13 cellular contexts compared by ENCODE assay signal in the genomic region with DNA sequence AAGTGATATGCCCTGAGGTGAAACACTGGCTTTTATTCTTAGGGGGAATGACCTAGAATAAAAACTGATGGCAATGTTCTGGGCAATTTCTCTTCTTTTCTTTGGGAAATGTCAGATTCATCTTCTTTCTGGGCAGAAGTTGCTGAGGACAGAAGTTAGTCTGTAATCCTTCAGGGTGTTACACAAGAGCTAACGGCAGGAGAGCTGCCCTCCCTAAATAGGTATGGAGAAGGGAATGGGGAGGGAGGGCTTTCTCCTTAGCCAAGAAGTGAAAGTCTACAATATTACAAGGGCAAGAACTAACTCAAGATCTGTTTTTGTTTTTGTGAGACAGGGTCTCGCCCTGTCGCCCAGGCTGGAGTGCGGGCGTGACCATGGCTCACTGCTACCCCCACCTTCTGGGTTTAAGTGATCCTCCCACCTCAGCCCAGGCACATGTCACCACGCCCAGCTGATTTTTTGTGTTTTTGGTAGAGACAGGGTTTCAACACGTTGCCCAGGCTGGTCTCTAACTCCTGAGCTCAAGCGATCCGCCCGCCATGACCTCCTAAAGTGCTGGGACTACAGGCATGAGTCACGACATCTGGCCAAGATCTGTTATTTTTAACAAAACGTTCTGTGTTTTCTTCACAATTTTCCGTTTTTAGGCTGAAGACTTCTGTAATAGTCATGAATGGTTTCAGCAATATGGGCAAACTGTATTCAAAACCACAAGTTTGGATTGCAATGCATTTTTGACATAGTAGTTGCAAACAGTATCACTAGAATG. TPM values are rescaled to one million over a fixed set of nuclear protein-coding genes. Genes with fewer than 3 reads are reported as not detected.
DNase-seq lines count a peak whose midpoint lies in the region; ATAC-seq, FAIRE-seq and TF ChIP-seq lines count a peak whose summit lies in the region.
"Had no signal": no experiment of that assay in that cellular context is flagged by ENCODE, and none has a peak within 500 bp of the region (broad histone marks: within the 10 kb centered on the region; RNA-seq: fewer than 3 reads in every experiment).

No MANE protein-coding gene starts in this region.

- peaks cover 0 to 2% (median 0%) of the 10 kb centered on the region in 3 donors for H3K36me3 Mint-ChIP-seq in CD8-positive, alpha-beta memory T cell

- no TSS peak for BruUV-seq in HepG2 (replicated peaks; lab: Mats Ljungman, UMichigan)

- no peak overlapping the region for H3K27ac Mint-ChIP-seq in CD8-positive, alpha-beta memory T cell
- H3K27ac Mint-ChIP-seq: activated T-helper 2 cell treated with anti-CD3 and anti-CD28 coated beads, Interferon-gamma antibody, Interleukin-2, Interleukin-4, amounts not matched to agents 10 μg/mL and 5 μg/mL and 100 μg/mL, durations not matched to agents 14 hours and 24 hours and 36 hours had no signal

- no peak for TF ChIP-seq RAD21 in HepG2 (CRISPR knock-in tag; IDR thresholded peaks at IDR 0.05)

- no peaks in the 10 kb centered on the region for H3K4me1 Mint-ChIP-seq in CD8-positive, alpha-beta memory T cell

- FAIRE-seq in D721Med (lab: Jason Lieb, UNC) (no peak), HepG2 (lab: Jason Lieb, UNC) (no peak)

- no peak overlapping the region for H3K4me2 ChIP-seq in HepG2 (ENCODE audit: low read depth, low read length)

- intact Hi-C loops in HepG2 (cut with micrococcal nuclease; ENCODE audit: unreplicated experiment), result no loop called here

- DNase-seq in GM04503 (ENCODE audit: low read depth) (peak; percentile 73), NOMO-1 treated with dmso at 0.1 percent for 144 hours (lab: John Stamatoyannopoulos, UW; ENCODE audit: unreplicated experiment) (peak; percentile 95), fibroblast of peridontal ligament (ENCODE audit: extremely low read depth) (peak; percentile 84), skeletal muscle cell (ENCODE audit: low read depth) (peak; percentile 50), D721Med (ENCODE audit: insufficient read length, low spot score) (no peak), HepG2 (ENCODE audit: low spot score) (no peak), Ammon's horn (ENCODE audit: low spot score) (no peak)
- no peak for DNase-seq in CD8-positive, alpha-beta memory T cell
- DNase-seq: colonic mucosa; NCI-H1105 treated with DMSO at 0.1 percent for 48 hours; stimulated activated CD4-positive, alpha-beta T cell treated with anti-CD3 and anti-CD28 coated beads, Interleukin-1b, Interleukin-23, amount 100 ng/mL, for 48 hours; WERI-Rb-1 had no signal

- TF ChIP-seq CTCF in D721Med (IDR thresholded peaks at IDR 0.05; ENCODE audit: insufficient read depth, missing control alignments), result no peak
- no peak for TF ChIP-seq CTCF in HepG2 (CRISPR knock-in tag; IDR thresholded peaks at IDR 0.05)

- H3K79me2 ChIP-seq in HepG2 (ENCODE audit: insufficient read depth, low read length), result no peaks in the 10 kb centered on the region

- TF ChIP-seq EP300 in HepG2 (IDR thresholded peaks at IDR 0.05; ENCODE audit: low read depth in 2 of 2, low read length in 2 of 2) (no peak), HepG2 (CRISPR knock-in tag; IDR thresholded peaks at IDR 0.05; ENCODE audit: borderline replicate concordance) (no peak)

- peaks cover 0 to 10% of the 10 kb centered on the region in 2 experiments; a peak in 3 of 5 replicates for H3K27me3 ChIP-seq in HepG2 (ENCODE audit: control insufficient read depth in 1 of 2, insufficient read depth in 2 of 2, low read length in 2 of 2)
- no peaks in the 10 kb centered on the region for H3K27me3 ChIP-seq in CD8-positive, alpha-beta memory T cell (ENCODE audit: insufficient read depth, low read length, poor library complexity, severe bottlenecking)
- H3K27me3 ChIP-seq: colonic mucosa had no signal

- no peak for ATAC-seq in HepG2

- no peak overlapping the region for H3K27ac ChIP-seq in HepG2 (ENCODE audit: extremely low read length, insufficient read depth, low read length)
- no peak overlapping the region for H3K27ac ChIP-seq in CD8-positive, alpha-beta memory T cell (ENCODE audit: low read depth, low read length)
- H3K27ac ChIP-seq: colonic mucosa, WERI-Rb-1 had no signal

- POLR2A ChIA-PET in HepG2 (lab: Yijun Ruan, JAX), result no interaction called here
- POLR2A ChIA-PET in CD8-positive, alpha-beta memory T cell (lab: Charles Lee), result no interaction called here

- H3K9ac ChIP-seq in HepG2 (ENCODE audit: insufficient read depth, low read depth, low read length), result no peak overlapping the region

- H3K4me3 Mint-ChIP-seq in CD8-positive, alpha-beta memory T cell, result no peak overlapping the region

- WGBS in HepG2 (ENCODE audit: low lambda C conversion rate), result 46% methylated on average over 13 of the region's 13 CpGs

- CTCF ChIA-PET in HepG2 (lab: Yijun Ruan, JAX; ENCODE audit: low intra/inter-chr PET ratio, low total read pairs), result no interaction called here
- CTCF ChIA-PET in CD8-positive, alpha-beta memory T cell (lab: Charles Lee), result interaction anchor here (0.6 kb wide), 1 partner anchor 1862 kb away, joined by 3 read pairs; no protein-coding TSS in a partner anchor

- no peaks in the 10 kb centered on the region for H3K9me3 Mint-ChIP-seq in CD8-positive, alpha-beta memory T cell
- H3K9me3 Mint-ChIP-seq: activated T-helper 2 cell treated with anti-CD3 and anti-CD28 coated beads, Interferon-gamma antibody, Interleukin-2, Interleukin-4, amounts not matched to agents 10 μg/mL and 5 μg/mL and 100 μg/mL, durations not matched to agents 14 hours and 24 hours and 36 hours had no signal

- H3K4me3 ChIP-seq in skeletal muscle cell (ENCODE audit: low read depth, low read length) (no peak overlapping the region), HepG2 (replicated peaks in 1 of 3; ENCODE audit: insufficient read depth in 1 of 3, low read depth in 2 of 3, low read length in 3 of 3) (no peak overlapping the region)
- H3K4me3 ChIP-seq in CD8-positive, alpha-beta memory T cell (ENCODE audit: low read length), result no peak overlapping the region
- H3K4me3 ChIP-seq: colonic mucosa had no signal

- H4K20me1 ChIP-seq in HepG2 (ENCODE audit: insufficient read depth, low read length), result no peaks in the 10 kb centered on the region

- TF ChIP-seq POLR2A in HepG2 (IDR thresholded peaks at IDR 0.05; ENCODE audit: insufficient read depth in 1 of 2, low read depth in 2 of 2, low read length in 2 of 2), result no peak

- no peaks in the 10 kb centered on the region for H3K9me3 ChIP-seq in HepG2 (ENCODE audit: low read length)
- H3K9me3 ChIP-seq in CD8-positive, alpha-beta memory T cell (ENCODE audit: low read length), result no peaks in the 10 kb centered on the region
- H3K9me3 ChIP-seq: colonic mucosa had no signal

- peaks cover 4 to 9% of the 10 kb centered on the region in 2 donors for H3K27me3 Mint-ChIP-seq in CD8-positive, alpha-beta memory T cell

- H3K4me1 ChIP-seq in HepG2 (ENCODE audit: insufficient read depth, low read length), result no peaks in the 10 kb centered on the region
- H3K4me1 ChIP-seq in CD8-positive, alpha-beta memory T cell (ENCODE audit: insufficient read depth, low read length), result no peaks in the 10 kb centered on the region
- H3K4me1 ChIP-seq: colonic mucosa had no signal

- H2AFZ ChIP-seq in HepG2 (ENCODE audit: low read length), result no peak overlapping the region

- in situ Hi-C loops in HepG2 (cut with HindIII; ENCODE audit: extremely low pct_ligation_motif_present, low pct_unique_long_range_greater_than_20kb), result no loop called here

- H3K36me3 ChIP-seq in HepG2 (replicated peaks in 1 of 2; ENCODE audit: control insufficient read depth in 1 of 2, insufficient read depth in 2 of 2, low read length in 2 of 2), result no peaks in the 10 kb centered on the region
- no peaks in the 10 kb centered on the region for H3K36me3 ChIP-seq in CD8-positive, alpha-beta memory T cell (ENCODE audit: insufficient read depth, low read length)
- H3K36me3 ChIP-seq: colonic mucosa, WERI-Rb-1 had no signal

RNA-seq across cellular contexts. Expression of gene PIWIL4, which starts 7.2 kb away (rescaled TPM):
- total RNA-seq in HepG2 (2016; rRNA removed; fragmentation: Illumina TruSeq; extraction: Trizol), result 0.15 TPM in 1 of 2 replicates, not detected in the other
- total RNA-seq in HepG2 (2016; cell fraction: cytosol; rRNA removed; fragmentation: Illumina TruSeq; extraction: Trizol; ENCODE audit: low read depth), result not detected in 2 replicates
- total RNA-seq in HepG2 (2016; cell fraction: insoluble cytoplasmic fraction; rRNA removed; fragmentation: Illumina TruSeq; extraction: Trizol), result not detected in 2 replicates
- not detected in 2 replicates for total RNA-seq in HepG2 (2016; cell fraction: membrane; rRNA removed; fragmentation: Illumina TruSeq; extraction: Trizol)
- not detected in 2 replicates for total RNA-seq in HepG2 (2016; cell fraction: nucleus; rRNA removed; fragmentation: Illumina TruSeq; extraction: Trizol)
- polyA plus RNA-seq in HepG2 (2011; rRNA removed), result 0.05 and 0.08 TPM in 2 replicates
- polyA plus RNA-seq in HepG2 (2011; cell fraction: cytosol; rRNA removed), result not detected in 2 replicates
- not detected in 2 replicates for polyA plus RNA-seq in HepG2 (2011; cell fraction: nucleus; rRNA removed)
- not detected in 2 replicates for polyA plus RNA-seq in HepG2 (2012)
- polyA plus RNA-seq in HepG2 (2016; cell fraction: cytosol; fragmentation: Illumina TruSeq; extraction: Trizol; ENCODE audit: low read depth), result not detected in 2 replicates
- not detected in 2 replicates for polyA plus RNA-seq in HepG2 (2016; cell fraction: insoluble cytoplasmic fraction; fragmentation: Illumina TruSeq; extraction: Trizol; ENCODE audit: low read depth)
- polyA plus RNA-seq in HepG2 (2016; cell fraction: membrane; fragmentation: Illumina TruSeq; extraction: Trizol; ENCODE audit: low read depth), result not detected in 2 replicates
- not detected in 2 replicates for polyA plus RNA-seq in HepG2 (2016; cell fraction: nucleus; fragmentation: Illumina TruSeq; extraction: Trizol; ENCODE audit: insufficient read depth, low read depth)
- polyA minus RNA-seq in HepG2 (2011; rRNA and poly(A)+ RNA removed; ENCODE audit: low replicate concordance), result not detected in 2 replicates
- not detected in 2 replicates for polyA minus RNA-seq in HepG2 (2011; cell fraction: cytosol; rRNA and poly(A)+ RNA removed)
- not detected in 2 replicates for polyA minus RNA-seq in HepG2 (2011; cell fraction: nucleus; rRNA and poly(A)+ RNA removed)
- under 1 TPM; 0.58 to 0.61 TPM for total RNA-seq in CD8-positive, alpha-beta memory T cell
- polyA plus RNA-seq in CD8-positive, alpha-beta memory T cell, result 0.36 TPM

RNA-seq across cellular contexts. Expression of gene FUT4, which starts 30.7 kb away (rescaled TPM):
- total RNA-seq in HepG2 (2016; rRNA removed; fragmentation: Illumina TruSeq; extraction: Trizol), result 0.35 and 0.60 TPM in 2 replicates
- total RNA-seq in HepG2 (2016; cell fraction: cytosol; rRNA removed; fragmentation: Illumina TruSeq; extraction: Trizol; ENCODE audit: low read depth), result 0.09 TPM in 1 of 2 replicates, not detected in the other
- 0.40 and 0.58 TPM in 2 replicates for total RNA-seq in HepG2 (2016; cell fraction: insoluble cytoplasmic fraction; rRNA removed; fragmentation: Illumina TruSeq; extraction: Trizol)
- 0.24 and 0.28 TPM in 2 replicates for total RNA-seq in HepG2 (2016; cell fraction: membrane; rRNA removed; fragmentation: Illumina TruSeq; extraction: Trizol)
- 0.50 and 0.62 TPM in 2 replicates for total RNA-seq in HepG2 (2016; cell fraction: nucleus; rRNA removed; fragmentation: Illumina TruSeq; extraction: Trizol)
- 0.22 and 0.28 TPM in 2 replicates for polyA plus RNA-seq in HepG2 (2011; rRNA removed)
- 0.19 TPM in 2 replicates for polyA plus RNA-seq in HepG2 (2011; cell fraction: cytosol; rRNA removed)
- 0.23 and 0.29 TPM in 2 replicates for polyA plus RNA-seq in HepG2 (2011; cell fraction: nucleus; rRNA removed)
- 0.12 and 0.15 TPM in 2 replicates for polyA plus RNA-seq in HepG2 (2012)
- 0.03 and 0.05 TPM in 2 replicates for polyA plus RNA-seq in HepG2 (2016; cell fraction: cytosol; fragmentation: Illumina TruSeq; extraction: Trizol; ENCODE audit: low read depth)
- 0.38 TPM in 2 replicates for polyA plus RNA-seq in HepG2 (2016; cell fraction: insoluble cytoplasmic fraction; fragmentation: Illumina TruSeq; extraction: Trizol; ENCODE audit: low read depth)
- 0.09 and 0.16 TPM in 2 replicates for polyA plus RNA-seq in HepG2 (2016; cell fraction: membrane; fragmentation: Illumina TruSeq; extraction: Trizol; ENCODE audit: low read depth)
- polyA plus RNA-seq in HepG2 (2016; cell fraction: nucleus; fragmentation: Illumina TruSeq; extraction: Trizol; ENCODE audit: insufficient read depth, low read depth), result 0.89 and 0.92 TPM in 2 replicates
- polyA minus RNA-seq in HepG2 (2011; rRNA and poly(A)+ RNA removed; ENCODE audit: low replicate concordance), result 0.47 and 0.48 TPM in 2 replicates
- 0.30 and 0.35 TPM in 2 replicates for polyA minus RNA-seq in HepG2 (2011; cell fraction: cytosol; rRNA and poly(A)+ RNA removed)
- 0.50 and 0.77 TPM in 2 replicates for polyA minus RNA-seq in HepG2 (2011; cell fraction: nucleus; rRNA and poly(A)+ RNA removed)
- total RNA-seq in CD8-positive, alpha-beta memory T cell, result 1 to 10 TPM; 7.6 to 7.9 TPM
- polyA plus RNA-seq in CD8-positive, alpha-beta memory T cell, result 2.1 TPM

Comparison
In these comparisons a context has a peak if more than half of its experiments do, and no peak if none do; other contexts are left out.
1. DNase-seq: peak in GM04503 (single experiment), NOMO-1 treated with dmso at 0.1 percent for 144 hours (single experiment), fibroblast of peridontal ligament (single experiment) and skeletal muscle cell (single experiment); none in D721Med (single experiment), HepG2 (single experiment), Ammon's horn (single experiment) and CD8-positive, alpha-beta memory T cell (0 of 5).